ENCODE assay signal across 13 cellular contexts in the genomic region with DNA sequence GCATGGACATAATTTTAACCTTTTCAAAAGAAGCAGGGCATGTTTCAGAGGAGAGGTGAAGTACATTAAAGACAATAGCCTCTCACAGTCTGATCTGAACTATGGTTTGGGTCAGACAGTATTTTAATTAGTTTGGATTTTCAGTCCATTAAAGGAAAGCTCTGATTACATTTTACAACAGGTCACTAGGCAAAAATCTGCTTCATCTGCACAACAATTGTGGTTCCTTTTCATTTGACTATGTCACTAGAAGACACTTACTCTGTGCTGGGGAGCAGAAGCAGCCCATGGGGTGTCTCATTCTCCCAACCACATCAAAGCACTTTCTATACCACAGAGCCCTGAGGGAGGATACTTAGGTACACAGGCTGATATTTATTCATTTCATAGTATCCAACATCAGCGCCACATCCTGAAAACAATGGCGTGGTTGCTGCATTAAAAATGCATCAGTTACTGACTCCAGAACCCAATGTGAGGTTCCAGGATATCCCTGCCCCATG. TPM values are rescaled to one million over a fixed set of nuclear protein-coding genes. Genes with fewer than 3 reads are reported as not detected.
DNase-seq lines count a peak whose midpoint lies in the region; ATAC-seq and TF ChIP-seq lines count a peak whose summit lies in the region.
"Had no signal": no experiment of that assay in that cellular context is flagged by ENCODE, and none has a peak within 500 bp of the region (broad histone marks: within the 10 kb centered on the region; RNA-seq: fewer than 3 reads in every experiment).

No MANE protein-coding gene starts in this region.

- intact Hi-C loops in aorta (cut with DNase I) = no loop called here

- peaks cover 16 to 29% (median 22%) of the 10 kb centered on the region in 3 donors for H3K4me1 Mint-ChIP-seq in T-cell
- peaks cover 5% of the 10 kb centered on the region for H3K4me1 Mint-ChIP-seq in memory B cell

- H3K36me3 ChIP-seq in aorta (ENCODE audit: control insufficient read depth in 1 of 2, insufficient read depth in 2 of 2, low read length in 1 of 2) = no peaks in the 10 kb centered on the region
- H3K36me3 ChIP-seq: spleen, thoracic aorta had no signal

- H3K27ac Mint-ChIP-seq in T-cell (peak overlapping the region in 1 of 2 donors; percentile 44), memory B cell (no peak overlapping the region)

- ATAC-seq in GM18909 (IDR thresholded peaks at IDR 0.05; ENCODE audit: poor library complexity, unreplicated experiment) = peak; percentile 71
- peak; percentile 63 for ATAC-seq in HG02981 (IDR thresholded peaks at IDR 0.05; ENCODE audit: unreplicated experiment)
- ATAC-seq in T-cell (replicated peaks in 1 of 4) = peak; percentile 67 to 93 (median 88)
- ATAC-seq in memory B cell (ENCODE audit: low read depth) = peak; percentile 87
- no peak for ATAC-seq in aorta (ENCODE audit: low FRiP score)
- ATAC-seq: left colon had no signal

- DNase-seq in T-cell = peak in 6 of 34 experiments; percentile 1 to 10 (median 4)
- DNase-seq in memory B cell (ENCODE audit: low spot score in 2 of 2) = no peak
- no peak for DNase-seq in aorta
- DNase-seq in amniotic stem cell (lab: John Stamatoyannopoulos, UW) = no peak
- no peak for DNase-seq in foreskin fibroblast
- DNase-seq in NCI-H1105 (lab: John Stamatoyannopoulos, UW) = no peak
- DNase-seq: activated CD8-positive, alpha-beta memory T cell treated with anti-CD3 and anti-CD28 coated beads for 24 hours; left colon; NCI-H748 treated with DMSO at 0.1 percent for 48 hours; spleen had no signal

- H3K9me3 Mint-ChIP-seq in T-cell = peaks cover 0 to 4% (median 0%) of the 10 kb centered on the region in 3 donors
- H3K9me3 Mint-ChIP-seq in memory B cell = no peaks in the 10 kb centered on the region

- no peaks in the 10 kb centered on the region for H3K4me1 ChIP-seq in aorta (ENCODE audit: control insufficient read depth in 1 of 2, insufficient read depth in 2 of 2, low read length in 2 of 2)

- H3K27me3 Mint-ChIP-seq in T-cell (peaks cover 11 to 15% of the 10 kb centered on the region in 2 donors), memory B cell (peaks cover 14% of the 10 kb centered on the region)

- H3K4me3 Mint-ChIP-seq in T-cell = peak overlapping the region in 2 of 3 donors; percentile 22 to 30
- H3K4me3 Mint-ChIP-seq in memory B cell = no peak overlapping the region

- no peak for TF ChIP-seq CTCF in foreskin fibroblast (IDR thresholded peaks at IDR 0.05; ENCODE audit: low read depth, low read length)

- H3K27ac ChIP-seq in aorta (ENCODE audit: low read depth in 1 of 2, low read length in 2 of 2) = no peak overlapping the region
- H3K27ac ChIP-seq: spleen, thoracic aorta had no signal

- H3K27me3 ChIP-seq in aorta (ENCODE audit: control insufficient read depth in 1 of 2, insufficient read depth in 2 of 2, low read length in 1 of 2) = no peaks in the 10 kb centered on the region

- POLR2A ChIA-PET in T-cell (lab: Charles Lee) = interaction anchor here in 1 of 2 donors (0.6 kb wide), 1 partner anchor 23 kb away, joined by 3 read pairs; no protein-coding TSS in a partner anchor

- H3K4me3 ChIP-seq in aorta (ENCODE audit: low read length in 2 of 2) = no peak overlapping the region
- no peak overlapping the region for H3K4me3 ChIP-seq in foreskin fibroblast (ENCODE audit: low read depth in 1 of 2, low read length in 2 of 2)
- H3K4me3 ChIP-seq: spleen had no signal

- 95 to 100% methylated on average over 2 of the region's 2 CpGs for WGBS in aorta, 2 donors

- H3K36me3 Mint-ChIP-seq in T-cell (no peaks in the 10 kb centered on the region), memory B cell (no peaks in the 10 kb centered on the region)

- H3K9me3 ChIP-seq in aorta (ENCODE audit: control insufficient read depth, low read length) = no peaks in the 10 kb centered on the region
- H3K9me3 ChIP-seq: thoracic aorta had no signal

- CTCF ChIA-PET in T-cell (lab: Charles Lee) = no interaction called here

RNA-seq across cellular contexts. Expression of gene HDAC2, which starts 36.6 kb away (rescaled TPM):
- total RNA-seq in T-cell (10 to 100 TPM; 44.7 to 54.6 (median 50.1) TPM), aorta (10 to 100 TPM; 57.1 to 61.5 TPM)
- polyA plus RNA-seq in aorta = 10 to 100 TPM; 42.3 to 54.5 TPM
